ENCODE assay signal across 2 cellular contexts in genomic region chr3:33016846-33017405, GRCh38.
TF ChIP-seq lines count a peak whose summit lies in the region.

No MANE protein-coding gene starts in this region.

TF ChIP-seq in endothelial cell of umbilical vein, 7 proteins besides CTCF, POLR2A, EP300 and RAD21 (continued from another document):
- no peak for TF ChIP-seq MAX (IDR thresholded peaks at IDR 0.05; ENCODE audit: insufficient read depth, insufficient read length)

TF ChIP-seq in HepG2, 621 proteins besides CTCF, POLR2A, EP300 and RAD21 (continued from another document):
- TF ChIP-seq CREB3 (CRISPR knock-in tag; IDR thresholded peaks at IDR 0.05), result no peak
- TF ChIP-seq ZNF790 (CRISPR knock-in tag; IDR thresholded peaks at IDR 0.05; ENCODE audit: borderline replicate concordance), result no peak
- no peak for TF ChIP-seq FIP1L1 (IDR thresholded peaks at IDR 0.05; ENCODE audit: borderline replicate concordance, insufficient read depth, low read depth, low read length)
- no peak for TF ChIP-seq ZNF180 (CRISPR knock-in tag; IDR thresholded peaks at IDR 0.05; ENCODE audit: borderline replicate concordance, low read depth)
